ENCODE assay signal across 1 cellular context in genomic region chr1:178702141-178702540, GRCh38.
TF ChIP-seq lines count a peak whose summit lies in the region.

No MANE protein-coding gene starts in this region.

TF ChIP-seq in HepG2, 621 proteins besides CTCF, POLR2A, EP300 and RAD21 (continued from another document):
- TF ChIP-seq MATR3 (CRISPR knock-in tag; IDR thresholded peaks at IDR 0.05): no peak
- TF ChIP-seq CEBPG (CRISPR knock-in tag; IDR thresholded peaks at IDR 0.05): 0 out of 2 replicates have a peak, but pooled peaks have one; percentile 15
